Comparison of ENCODE assay signal across 1 cellular context in the genomic region with DNA sequence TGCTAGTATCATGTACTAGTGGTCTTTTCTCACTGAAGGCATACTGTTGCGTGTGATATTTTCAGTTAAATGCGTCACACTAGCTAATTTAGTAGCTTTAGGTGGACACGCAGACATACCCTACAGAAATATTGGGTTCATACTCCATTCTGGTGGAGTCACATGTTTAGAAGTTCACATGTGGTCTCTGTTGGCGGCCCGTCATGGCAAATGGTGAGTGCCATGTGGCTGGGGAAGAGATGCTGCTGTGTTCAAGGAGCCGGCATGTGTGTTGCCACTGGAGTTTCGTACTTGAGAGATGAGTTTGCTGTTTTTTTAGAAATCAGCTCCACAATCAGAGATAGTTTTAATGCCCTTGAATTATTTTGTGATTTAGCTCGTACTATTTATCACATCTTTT.
TF ChIP-seq lines count a peak whose summit lies in the region.

No MANE protein-coding gene starts in this region.

TF ChIP-seq in GM23338, 12 proteins besides CTCF, POLR2A, EP300 and RAD21 (continued from another document):
- TF ChIP-seq, protein P1, sequence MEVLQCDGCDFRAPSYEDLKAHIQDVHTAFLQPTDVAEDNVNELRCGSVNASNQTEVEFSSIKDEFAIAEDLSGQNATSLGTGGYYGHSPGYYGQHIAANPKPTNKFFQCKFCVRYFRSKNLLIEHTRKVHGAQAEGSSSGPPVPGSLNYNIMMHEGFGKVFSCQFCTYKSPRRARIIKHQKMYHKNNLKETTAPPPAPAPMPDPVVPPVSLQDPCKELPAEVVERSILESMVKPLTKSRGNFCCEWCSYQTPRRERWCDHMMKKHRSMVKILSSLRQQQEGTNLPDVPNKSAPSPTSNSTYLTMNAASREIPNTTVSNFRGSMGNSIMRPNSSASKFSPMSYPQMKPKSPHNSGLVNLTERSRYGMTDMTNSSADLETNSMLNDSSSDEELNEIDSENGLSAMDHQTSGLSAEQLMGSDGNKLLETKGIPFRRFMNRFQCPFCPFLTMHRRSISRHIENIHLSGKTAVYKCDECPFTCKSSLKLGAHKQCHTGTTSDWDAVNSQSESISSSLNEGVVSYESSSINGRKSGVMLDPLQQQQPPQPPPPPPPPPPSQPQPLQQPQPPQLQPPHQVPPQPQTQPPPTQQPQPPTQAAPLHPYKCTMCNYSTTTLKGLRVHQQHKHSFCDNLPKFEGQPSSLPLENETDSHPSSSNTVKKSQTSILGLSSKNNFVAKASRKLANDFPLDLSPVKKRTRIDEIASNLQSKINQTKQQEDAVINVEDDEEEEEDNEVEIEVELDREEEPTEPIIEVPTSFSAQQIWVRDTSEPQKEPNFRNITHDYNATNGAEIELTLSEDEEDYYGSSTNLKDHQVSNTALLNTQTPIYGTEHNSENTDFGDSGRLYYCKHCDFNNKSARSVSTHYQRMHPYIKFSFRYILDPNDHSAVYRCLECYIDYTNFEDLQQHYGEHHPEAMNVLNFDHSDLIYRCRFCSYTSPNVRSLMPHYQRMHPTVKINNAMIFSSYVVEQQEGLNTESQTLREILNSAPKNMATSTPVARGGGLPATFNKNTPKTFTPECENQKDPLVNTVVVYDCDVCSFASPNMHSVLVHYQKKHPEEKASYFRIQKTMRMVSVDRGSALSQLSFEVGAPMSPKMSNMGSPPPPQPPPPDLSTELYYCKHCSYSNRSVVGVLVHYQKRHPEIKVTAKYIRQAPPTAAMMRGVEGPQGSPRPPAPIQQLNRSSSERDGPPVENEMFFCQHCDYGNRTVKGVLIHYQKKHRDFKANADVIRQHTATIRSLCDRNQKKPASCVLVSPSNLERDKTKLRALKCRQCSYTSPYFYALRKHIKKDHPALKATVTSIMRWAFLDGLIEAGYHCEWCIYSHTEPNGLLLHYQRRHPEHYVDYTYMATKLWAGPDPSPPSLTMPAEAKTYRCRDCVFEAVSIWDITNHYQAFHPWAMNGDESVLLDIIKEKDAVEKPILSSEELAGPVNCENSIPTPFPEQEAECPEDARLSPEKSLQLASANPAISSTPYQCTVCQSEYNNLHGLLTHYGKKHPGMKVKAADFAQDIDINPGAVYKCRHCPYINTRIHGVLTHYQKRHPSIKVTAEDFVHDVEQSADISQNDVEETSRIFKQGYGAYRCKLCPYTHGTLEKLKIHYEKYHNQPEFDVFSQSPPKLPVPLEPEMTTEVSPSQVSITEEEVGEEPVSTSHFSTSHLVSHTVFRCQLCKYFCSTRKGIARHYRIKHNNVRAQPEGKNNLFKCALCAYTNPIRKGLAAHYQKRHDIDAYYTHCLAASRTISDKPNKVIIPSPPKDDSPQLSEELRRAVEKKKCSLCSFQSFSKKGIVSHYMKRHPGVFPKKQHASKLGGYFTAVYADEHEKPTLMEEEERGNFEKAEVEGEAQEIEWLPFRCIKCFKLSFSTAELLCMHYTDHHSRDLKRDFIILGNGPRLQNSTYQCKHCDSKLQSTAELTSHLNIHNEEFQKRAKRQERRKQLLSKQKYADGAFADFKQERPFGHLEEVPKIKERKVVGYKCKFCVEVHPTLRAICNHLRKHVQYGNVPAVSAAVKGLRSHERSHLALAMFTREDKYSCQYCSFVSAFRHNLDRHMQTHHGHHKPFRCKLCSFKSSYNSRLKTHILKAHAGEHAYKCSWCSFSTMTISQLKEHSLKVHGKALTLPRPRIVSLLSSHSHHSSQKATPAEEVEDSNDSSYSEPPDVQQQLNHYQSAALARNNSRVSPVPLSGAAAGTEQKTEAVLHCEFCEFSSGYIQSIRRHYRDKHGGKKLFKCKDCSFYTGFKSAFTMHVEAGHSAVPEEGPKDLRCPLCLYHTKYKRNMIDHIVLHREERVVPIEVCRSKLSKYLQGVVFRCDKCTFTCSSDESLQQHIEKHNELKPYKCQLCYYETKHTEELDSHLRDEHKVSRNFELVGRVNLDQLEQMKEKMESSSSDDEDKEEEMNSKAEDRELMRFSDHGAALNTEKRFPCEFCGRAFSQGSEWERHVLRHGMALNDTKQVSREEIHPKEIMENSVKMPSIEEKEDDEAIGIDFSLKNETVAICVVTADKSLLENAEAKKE (CRISPR knock-in tag; IDR thresholded peaks at IDR 0.05): no peak
- TF ChIP-seq STAT1 (IDR thresholded peaks at IDR 0.05; ENCODE audit: unreplicated experiment): no peak
- TF ChIP-seq, protein P2, sequence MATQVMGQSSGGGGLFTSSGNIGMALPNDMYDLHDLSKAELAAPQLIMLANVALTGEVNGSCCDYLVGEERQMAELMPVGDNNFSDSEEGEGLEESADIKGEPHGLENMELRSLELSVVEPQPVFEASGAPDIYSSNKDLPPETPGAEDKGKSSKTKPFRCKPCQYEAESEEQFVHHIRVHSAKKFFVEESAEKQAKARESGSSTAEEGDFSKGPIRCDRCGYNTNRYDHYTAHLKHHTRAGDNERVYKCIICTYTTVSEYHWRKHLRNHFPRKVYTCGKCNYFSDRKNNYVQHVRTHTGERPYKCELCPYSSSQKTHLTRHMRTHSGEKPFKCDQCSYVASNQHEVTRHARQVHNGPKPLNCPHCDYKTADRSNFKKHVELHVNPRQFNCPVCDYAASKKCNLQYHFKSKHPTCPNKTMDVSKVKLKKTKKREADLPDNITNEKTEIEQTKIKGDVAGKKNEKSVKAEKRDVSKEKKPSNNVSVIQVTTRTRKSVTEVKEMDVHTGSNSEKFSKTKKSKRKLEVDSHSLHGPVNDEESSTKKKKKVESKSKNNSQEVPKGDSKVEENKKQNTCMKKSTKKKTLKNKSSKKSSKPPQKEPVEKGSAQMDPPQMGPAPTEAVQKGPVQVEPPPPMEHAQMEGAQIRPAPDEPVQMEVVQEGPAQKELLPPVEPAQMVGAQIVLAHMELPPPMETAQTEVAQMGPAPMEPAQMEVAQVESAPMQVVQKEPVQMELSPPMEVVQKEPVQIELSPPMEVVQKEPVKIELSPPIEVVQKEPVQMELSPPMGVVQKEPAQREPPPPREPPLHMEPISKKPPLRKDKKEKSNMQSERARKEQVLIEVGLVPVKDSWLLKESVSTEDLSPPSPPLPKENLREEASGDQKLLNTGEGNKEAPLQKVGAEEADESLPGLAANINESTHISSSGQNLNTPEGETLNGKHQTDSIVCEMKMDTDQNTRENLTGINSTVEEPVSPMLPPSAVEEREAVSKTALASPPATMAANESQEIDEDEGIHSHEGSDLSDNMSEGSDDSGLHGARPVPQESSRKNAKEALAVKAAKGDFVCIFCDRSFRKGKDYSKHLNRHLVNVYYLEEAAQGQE (IDR thresholded peaks at IDR 0.05; ENCODE audit: unreplicated experiment): no peak
- no peak for TF ChIP-seq NANOG (IDR thresholded peaks at IDR 0.05; ENCODE audit: borderline replicate concordance)
- TF ChIP-seq EZH2 (IDR thresholded peaks at IDR 0.05; ENCODE audit: low read depth, unreplicated experiment): no peak
- TF ChIP-seq POLR2AphosphoS5 (IDR thresholded peaks at IDR 0.05; ENCODE audit: low read depth): no peak
- TF ChIP-seq EZH2phosphoT487 (IDR thresholded peaks at IDR 0.05; ENCODE audit: unreplicated experiment): no peak
